1 cellular context compared by ENCODE assay signal in the genomic region with DNA sequence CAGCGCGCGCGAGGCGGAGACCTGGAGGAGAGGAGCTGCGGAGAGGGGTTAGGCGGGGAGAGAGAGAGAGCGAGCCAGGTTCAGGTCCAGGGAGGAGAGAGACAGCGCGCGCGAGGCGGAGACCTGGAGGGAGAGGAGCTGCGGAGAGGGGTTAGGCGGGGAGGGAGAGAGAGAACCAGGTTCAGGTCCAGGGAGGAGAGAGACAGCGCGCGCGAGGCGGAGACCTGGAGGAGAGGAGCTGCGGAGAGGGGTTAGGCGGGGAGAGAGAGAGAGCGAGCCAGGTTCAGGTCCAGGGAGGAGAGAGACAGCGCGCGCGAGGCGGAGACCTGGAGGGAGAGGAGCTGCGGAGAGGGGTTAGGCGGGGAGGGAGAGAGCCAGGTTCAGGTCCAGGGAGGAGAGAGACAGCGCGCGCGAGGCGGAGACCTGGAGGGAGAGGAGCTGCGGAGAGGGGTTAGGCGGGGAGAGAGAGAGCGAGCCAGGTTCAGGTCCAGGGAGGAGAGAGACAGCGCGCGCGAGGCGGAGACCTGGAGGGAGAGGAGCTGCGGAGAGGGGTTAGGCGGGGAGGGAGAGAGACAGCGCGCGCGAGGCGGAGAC.
TF ChIP-seq lines count a peak whose summit lies in the region.

No MANE protein-coding gene starts in this region.

TF ChIP-seq in H1, 55 proteins besides CTCF, POLR2A, EP300 and RAD21:
- peak; percentile 58; the same call in 1 of the 2 replicates for TF ChIP-seq SUZ12 (IDR thresholded peaks at IDR 0.05; ENCODE audit: low read length)
